Comparison of ENCODE assay signal across 9 cellular contexts in genomic region chr7:76260171-76260703, GRCh38. TPM values are rescaled to one million over a fixed set of nuclear protein-coding genes. Genes with fewer than 3 reads are reported as not detected.
DNase-seq lines count a peak whose midpoint lies in the region; ATAC-seq and TF ChIP-seq lines count a peak whose summit lies in the region.
"Had no signal": no experiment of that assay in that cellular context is flagged by ENCODE, and none has a peak within 500 bp of the region (broad histone marks: within the 10 kb centered on the region; RNA-seq: fewer than 3 reads in every experiment).

No MANE protein-coding gene starts in this region.

- BruUV-seq in MCF 10A (replicated peaks; lab: Mats Ljungman, UMichigan), result no TSS peak
- no TSS peak for BruUV-seq in mammary epithelial cell (replicated peaks; lab: Mats Ljungman, UMichigan)

- no peak overlapping the region for H3K4me3 Mint-ChIP-seq in MCF 10A (ENCODE audit: unreplicated experiment)
- peak overlapping the region; percentile 36 for H3K4me3 Mint-ChIP-seq in chondrocyte (ENCODE audit: unreplicated experiment)
- H3K4me3 Mint-ChIP-seq in neural progenitor cell, result peak overlapping the region; percentile 78

- H3K4me1 ChIP-seq in mammary epithelial cell (ENCODE audit: insufficient read depth, low read length) (no peaks in the 10 kb centered on the region), neural progenitor cell (peaks cover 10% of the 10 kb centered on the region)

- H3K27ac ChIP-seq in mammary epithelial cell (ENCODE audit: insufficient read depth, low read depth, low read length) (no peak overlapping the region), neural progenitor cell (peak overlapping the region; percentile 67)

- H4K20me1 ChIP-seq in mammary epithelial cell (ENCODE audit: insufficient read depth, low read length), result no peaks in the 10 kb centered on the region
- H4K20me1 ChIP-seq in neural progenitor cell (ENCODE audit: low read depth), result no peaks in the 10 kb centered on the region

- in situ Hi-C loops in mammary epithelial cell (cut with MboI; ENCODE audit: low sequenced_read_pairs in 2 of 2), result loop anchor here in 1 of 2 donors (5.0 kb wide), 2 partner anchors 52 to 83 kb away; no protein-coding TSS in a partner anchor

- dilution Hi-C loops in mammary epithelial cell (cut with HindIII; ENCODE audit: low sequenced_read_pairs), result loop anchor here (5.0 kb wide), 1 partner anchor 38 kb away; no protein-coding TSS in a partner anchor

- no peak for TF ChIP-seq POLR2A in GM18505 (IDR thresholded peaks at IDR 0.05; ENCODE audit: borderline replicate concordance, extremely low read depth, insufficient read depth, insufficient read length)

- H3K9me3 ChIP-seq in mammary epithelial cell (replicated peaks; ENCODE audit: insufficient read depth, low read length) (no peaks in the 10 kb centered on the region), neural progenitor cell (ENCODE audit: low read depth) (no peaks in the 10 kb centered on the region)

- no peaks in the 10 kb centered on the region for H3K9me3 Mint-ChIP-seq in MCF 10A (ENCODE audit: unreplicated experiment)
- H3K9me3 Mint-ChIP-seq in chondrocyte (ENCODE audit: low read depth), result no peaks in the 10 kb centered on the region
- H3K9me3 Mint-ChIP-seq in neural progenitor cell, result no peaks in the 10 kb centered on the region
- H3K9me3 Mint-ChIP-seq: activated naive CD4-positive, alpha-beta T cell treated with anti-CD3 and anti-CD28 coated beads, Interleukin-2, amount 50 U/mL, for 24 hours had no signal

- no peak for ATAC-seq in GM18505 (IDR thresholded peaks at IDR 0.05; ENCODE audit: unreplicated experiment)
- no peak for ATAC-seq in HG02763 (IDR thresholded peaks at IDR 0.05; ENCODE audit: unreplicated experiment)
- ATAC-seq in GM21447 (IDR thresholded peaks at IDR 0.05; ENCODE audit: unreplicated experiment), result no peak

- H3K27me3 ChIP-seq in mammary epithelial cell (ENCODE audit: insufficient read depth, low read length) (no peaks in the 10 kb centered on the region), neural progenitor cell (no peaks in the 10 kb centered on the region)

- TF ChIP-seq CTCF in MCF 10A (IDR thresholded peaks at IDR 0.05; ENCODE audit: unreplicated experiment), result no peak
- TF ChIP-seq CTCF in mammary epithelial cell (conservative IDR thresholded peaks at IDR 0.05 in 1 of 2, IDR thresholded peaks at IDR 0.05 in 1 of 2; ENCODE audit: extremely low read depth in 1 of 2, insufficient read depth in 1 of 2, low read depth in 1 of 2, low read length in 2 of 2), result no peak
- no peak for TF ChIP-seq CTCF in chondrocyte (IDR thresholded peaks at IDR 0.05)
- TF ChIP-seq CTCF in neural progenitor cell (IDR thresholded peaks at IDR 0.05), result no peak

- H3F3A ChIP-seq in neural progenitor cell (ENCODE audit: low read depth), result peaks cover 24% of the 10 kb centered on the region

- intact Hi-C loops in MCF 10A (cut with micrococcal nuclease) (no loop called here), mammary epithelial cell (cut with micrococcal nuclease) (loop anchor here (5.0 kb wide), 1 partner anchor 38 kb away; no protein-coding TSS in a partner anchor)

- H3K4me2 ChIP-seq in mammary epithelial cell (ENCODE audit: insufficient read depth, low read depth, low read length) (no peak overlapping the region), neural progenitor cell (peak overlapping the region; percentile 100)

- DNase-seq in MCF 10A (ENCODE audit: unreplicated experiment) (peak; percentile 20), mammary epithelial cell (no peak), T-helper 22 cell (ENCODE audit: low read depth) (peak; percentile 35), chondrocyte (ENCODE audit: low spot score) (no peak), neural progenitor cell (ENCODE audit: low spot score) (peak; percentile 97)

- no peak overlapping the region for H2AFZ ChIP-seq in mammary epithelial cell (ENCODE audit: low read depth, low read length)
- peak overlapping the region; percentile 87 for H2AFZ ChIP-seq in neural progenitor cell (replicated peaks)

- H3K27me3 Mint-ChIP-seq in MCF 10A (ENCODE audit: insufficient read depth, unreplicated experiment) (no peaks in the 10 kb centered on the region), chondrocyte (ENCODE audit: low read depth) (peaks cover 14% of the 10 kb centered on the region), neural progenitor cell (ENCODE audit: insufficient read depth, low read depth) (peaks cover 10% of the 10 kb centered on the region)

- H3K36me3 ChIP-seq in mammary epithelial cell (ENCODE audit: insufficient read depth, low read length) (no peaks in the 10 kb centered on the region), neural progenitor cell (no peaks in the 10 kb centered on the region)

- H3K27ac Mint-ChIP-seq in MCF 10A (ENCODE audit: low read depth, unreplicated experiment) (no peak overlapping the region), chondrocyte (ENCODE audit: unreplicated experiment) (no peak overlapping the region), neural progenitor cell (no peak overlapping the region)
- H3K27ac Mint-ChIP-seq: activated naive CD4-positive, alpha-beta T cell treated with anti-CD3 and anti-CD28 coated beads, Interleukin-2, amount 50 U/mL, for 24 hours had no signal

- H3K79me2 ChIP-seq in mammary epithelial cell (ENCODE audit: insufficient read depth, low read length) (no peaks in the 10 kb centered on the region), neural progenitor cell (ENCODE audit: low read depth) (no peaks in the 10 kb centered on the region)

- H3K36me3 Mint-ChIP-seq in MCF 10A (ENCODE audit: insufficient read depth, unreplicated experiment), result no peaks in the 10 kb centered on the region
- H3K36me3 Mint-ChIP-seq in chondrocyte (ENCODE audit: low read depth), result no peaks in the 10 kb centered on the region
- peaks cover 2% of the 10 kb centered on the region for H3K36me3 Mint-ChIP-seq in neural progenitor cell
- H3K36me3 Mint-ChIP-seq: activated naive CD4-positive, alpha-beta T cell treated with anti-CD3 and anti-CD28 coated beads, Interleukin-2, amount 50 U/mL, for 24 hours had no signal

- H3K4me3 ChIP-seq in mammary epithelial cell (replicated peaks in 1 of 3; ENCODE audit: insufficient read depth in 1 of 3, low read depth in 2 of 3, low read length in 3 of 3), result no peak overlapping the region
- peak overlapping the region; percentile 88 for H3K4me3 ChIP-seq in neural progenitor cell

- POLR2A ChIA-PET in MCF 10A (lab: Yijun Ruan, JAX), result no interaction called here

- H3K9ac ChIP-seq in mammary epithelial cell (ENCODE audit: insufficient read depth, low read length) (no peak overlapping the region), neural progenitor cell (peak overlapping the region; percentile 78)

- CTCF ChIA-PET in MCF 10A (lab: Yijun Ruan, JAX) (no interaction called here), mammary epithelial cell (lab: Charles Lee; ENCODE audit: low non-redundant PET) (no interaction called here)

- H3K4me1 Mint-ChIP-seq in MCF 10A (ENCODE audit: insufficient read depth, unreplicated experiment), result no peaks in the 10 kb centered on the region
- H3K4me1 Mint-ChIP-seq in chondrocyte (ENCODE audit: low read depth), result no peaks in the 10 kb centered on the region
- peaks cover 22% of the 10 kb centered on the region for H3K4me1 Mint-ChIP-seq in neural progenitor cell
- H3K4me1 Mint-ChIP-seq: activated naive CD4-positive, alpha-beta T cell treated with anti-CD3 and anti-CD28 coated beads, Interleukin-2, amount 50 U/mL, for 24 hours had no signal

- WGBS in mammary epithelial cell (ENCODE audit: low coverage, missing lambda C conversion rate), result 38% methylated on average over 5 of the region's 28 CpGs

RNA-seq across cellular contexts. Expression of gene HSPB1, which starts 42.2 kb away (rescaled TPM):
- total RNA-seq in MCF 10A (2022) (158 and 198 TPM in 2 replicates), mammary epithelial cell (100 to 1,000 TPM; 523 to 862 TPM), chondrocyte (1,313 to 1,335 TPM (median 1,322 TPM) in 3 replicates), neural progenitor cell (ENCODE audit: low replicate concordance) (9.7 and 20.8 TPM in 2 replicates)
- 420 TPM for polyA plus RNA-seq in mammary epithelial cell
- 132 TPM for polyA minus RNA-seq in mammary epithelial cell

RNA-seq across cellular contexts. Expression of gene SRRM3, which starts 58.5 kb away (rescaled TPM):
- total RNA-seq in MCF 10A (2022) (0.70 and 0.71 TPM in 2 replicates), mammary epithelial cell (1 to 10 TPM in 1 of 2 donors, under 1 TPM in 1; 0.17 to 1.3 TPM), chondrocyte (1.4 to 2.6 TPM (median 1.7 TPM) in 3 replicates), neural progenitor cell (ENCODE audit: low replicate concordance) (2.2 and 4.6 TPM in 2 replicates)
- polyA plus RNA-seq in mammary epithelial cell, result 0.36 TPM
- polyA minus RNA-seq in mammary epithelial cell, result 0.98 TPM

Comparison
In these comparisons a context has a peak if more than half of its experiments do, and no peak if none do; other contexts are left out.
1. DNase-seq: peak in MCF 10A (single experiment), T-helper 22 cell (single experiment) and neural progenitor cell (single experiment); none in mammary epithelial cell (single experiment) and chondrocyte (single experiment).